23 cellular contexts compared by ENCODE assay signal in the genomic region with DNA sequence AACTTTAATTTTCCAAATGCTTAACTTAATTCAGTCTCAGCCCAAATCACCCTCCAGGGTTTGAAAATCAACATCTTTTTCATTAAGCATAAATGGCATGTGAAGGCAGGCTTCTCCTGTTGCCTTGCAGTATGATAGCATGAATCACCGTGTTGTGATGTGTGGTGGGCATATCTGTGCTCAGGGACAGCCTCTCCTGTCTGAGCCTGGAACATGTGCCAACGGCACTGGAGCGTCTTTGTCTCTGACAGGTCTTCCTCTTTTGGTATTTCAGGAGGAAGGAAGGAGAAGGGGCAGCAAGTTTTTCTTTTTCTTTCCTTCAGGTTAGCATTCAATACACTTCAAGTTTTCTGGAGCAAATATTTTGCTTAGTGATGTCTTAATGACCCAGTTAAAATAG. TPM values are rescaled to one million over a fixed set of nuclear protein-coding genes. Genes with fewer than 3 reads are reported as not detected.
DNase-seq lines count a peak whose midpoint lies in the region; ATAC-seq and TF ChIP-seq lines count a peak whose summit lies in the region.
"Had no signal": no experiment of that assay in that cellular context is flagged by ENCODE, and none has a peak within 500 bp of the region (broad histone marks: within the 10 kb centered on the region; RNA-seq: fewer than 3 reads in every experiment).

No MANE protein-coding gene starts in this region.

- no peaks in the 10 kb centered on the region for H3K9me2 ChIP-seq in OCI-LY7 (ENCODE audit: insufficient read depth, low read length)

- in situ Hi-C loops in KBM-7 (cut with MboI; ENCODE audit: low pct_unique_long_range_greater_than_20kb, low sequenced_read_pairs), result no loop called here

- no peak overlapping the region for H3K4me2 ChIP-seq in OCI-LY7 (ENCODE audit: low read length)
- H3K4me2 ChIP-seq: hepatocyte had no signal

- H3K27ac ChIP-seq in OCI-LY7 (ENCODE audit: low read depth, low read length, poor library complexity, severe bottlenecking), result no peak overlapping the region
- H3K27ac ChIP-seq: hepatocyte, parathyroid adenoma had no signal

- no peaks in the 10 kb centered on the region for H3K4me1 ChIP-seq in OCI-LY7 (ENCODE audit: insufficient read depth, low read length, poor library complexity, severe bottlenecking)
- H3K4me1 ChIP-seq: parathyroid adenoma had no signal

- no TSS peak for BruUV-seq in OCI-LY7 (replicated peaks; lab: Mats Ljungman, UMichigan)

- ATAC-seq in HG03045 (IDR thresholded peaks at IDR 0.05; ENCODE audit: unreplicated experiment), result no peak
- ATAC-seq: effector memory CD8-positive, alpha-beta T cell; HCT116; natural killer cell had no signal

- H3K4me3 ChIP-seq in fibroblast of mammary gland (ENCODE audit: control insufficient read depth, low read depth, low read length) (no peak overlapping the region), OCI-LY7 (ENCODE audit: low read depth, low read length, poor library complexity, severe bottlenecking) (no peak overlapping the region)
- H3K4me3 ChIP-seq: hepatocyte had no signal

- no peak for TF ChIP-seq CTCF in fibroblast of mammary gland (conservative IDR thresholded peaks at IDR 0.05; ENCODE audit: control insufficient read depth, insufficient read depth, low read depth, low read length)
- TF ChIP-seq CTCF in OCI-LY7 (conservative IDR thresholded peaks at IDR 0.05; ENCODE audit: low read length), result no peak

- no peaks in the 10 kb centered on the region for H4K20me1 ChIP-seq in OCI-LY7 (ENCODE audit: insufficient read depth, low read length)

- DNase-seq in AG08396 (ENCODE audit: low spot score), result peak; percentile 12
- DNase-seq in KBM-7, result peak; percentile 21
- DNase-seq in T1000 (lab: John Stamatoyannopoulos, UW), result peak; percentile 12
- DNase-seq in fibroblast of mammary gland (ENCODE audit: low read depth), result peak; percentile 34
- no peak for DNase-seq in NCI-H748 treated with DMSO at 0.1 percent for 48 hours (lab: John Stamatoyannopoulos, UW)
- DNase-seq in activated CD4-positive, alpha-beta T cell treated with anti-CD3 and anti-CD28 coated beads for 1 hour, result no peak
- DNase-seq in OCI-LY7 (ENCODE audit: low spot score), result no peak
- DNase-seq: activated CD4-positive, alpha-beta T cell treated with anti-CD3 and anti-CD28 coated beads for 48 hours; activated CD8-positive, alpha-beta memory T cell treated with anti-CD3 and anti-CD28 coated beads, Interleukin-2, amount 50 U/mL, for 4 hours; activated effector memory CD4-positive, alpha-beta T cell treated with anti-CD3 and anti-CD28 coated beads, Interleukin-2, amount 50 U/mL, for 16 hours; amniotic stem cell; CD4-positive, CD25-positive, alpha-beta regulatory T cell; DMS79 treated with DMSO at 0.1 percent for 48 hours; effector memory CD8-positive, alpha-beta T cell; natural killer cell; NCI-H1694; NCI-H345; SIG-M5; stimulated activated CD4-positive, alpha-beta T cell treated with anti-CD3 and anti-CD28 coated beads, Interleukin-2, amount 100 ng/mL, for 24 hours had no signal

- no peaks in the 10 kb centered on the region for H3K79me2 ChIP-seq in OCI-LY7 (ENCODE audit: insufficient read depth, low read depth, low read length)
- H3K79me2 ChIP-seq: hepatocyte, parathyroid adenoma had no signal

- CTCF ChIA-PET in OCI-LY7 (lab: Charles Lee; ENCODE audit: unreplicated experiment), result no interaction called here

- H3K36me3 ChIP-seq in OCI-LY7 (ENCODE audit: insufficient read depth, low read length), result no peaks in the 10 kb centered on the region

- H3K9me3 ChIP-seq in OCI-LY7 (ENCODE audit: low read length), result no peaks in the 10 kb centered on the region

- intact Hi-C loops in OCI-LY7 (cut with micrococcal nuclease; ENCODE audit: unreplicated experiment), result no loop called here

- POLR2A ChIA-PET in OCI-LY7 (lab: Charles Lee), result no interaction called here

- H2AFZ ChIP-seq in OCI-LY7 (ENCODE audit: low read length), result no peak overlapping the region
- H2AFZ ChIP-seq: hepatocyte, parathyroid adenoma had no signal

RNA-seq across cellular contexts. Expression of gene LRGUK, which starts 57.6 kb away (rescaled TPM):
- 0.36 and 0.95 TPM in 2 replicates for total RNA-seq in OCI-LY7 (2014; rRNA removed; shearing (Covaris generic))
- 0.46 and 0.52 TPM in 2 replicates for total RNA-seq in OCI-LY7 (2022)

Comparison
In these comparisons a context has a peak if more than half of its experiments do, and no peak if none do; other contexts are left out.
1. DNase-seq: peak in AG08396 (single experiment), KBM-7 (single experiment), T1000 (single experiment) and fibroblast of mammary gland (single experiment); none in NCI-H748 treated with DMSO at 0.1 percent for 48 hours (single experiment), activated CD4-positive, alpha-beta T cell treated with anti-CD3 and anti-CD28 coated beads for 1 hour (single experiment) and OCI-LY7 (single experiment).